9 cellular contexts compared by ENCODE assay signal in genomic region chr19:41398603-41399002, GRCh38. TPM values are rescaled to one million over a fixed set of nuclear protein-coding genes. Genes with fewer than 3 reads are reported as not detected.
A peak's percentile ranks its signal among the peaks of the same experiment; 100 is the strongest.
DNase-seq lines count a peak whose midpoint lies in the region; ATAC-seq, FAIRE-seq and TF ChIP-seq lines count a peak whose summit lies in the region.
"Had no signal": no experiment of that assay in that cellular context is flagged by ENCODE, and none has a peak within 500 bp of the region (broad histone marks: within the 10 kb centered on the region; RNA-seq: fewer than 3 reads in every experiment).

No MANE protein-coding gene starts in this region.

- H3K4me1 ChIP-seq in heart right ventricle (peaks cover 16 to 64% (median 45%) of the 10 kb centered on the region in 9 donors), K562 (replicated peaks in 1 of 2; ENCODE audit: control insufficient read depth in 2 of 2, insufficient read depth in 2 of 2, low read length in 2 of 2) (peaks cover 15 to 18% of the 10 kb centered on the region in 2 experiments; a peak in 4 of 5 replicates), mesendoderm (ENCODE audit: control insufficient read depth, low read depth, low read length) (no peaks in the 10 kb centered on the region), uterus (peaks cover 0 to 6% of the 10 kb centered on the region in 2 donors)

- peak overlapping the region; percentile 90 for H3K4me2 ChIP-seq in K562 (ENCODE audit: insufficient read depth, low read length)
- H3K4me2 ChIP-seq in mesendoderm (ENCODE audit: low read length): peak overlapping the region; percentile 81

- H3K79me2 ChIP-seq in K562 (ENCODE audit: control insufficient read depth, insufficient read depth, low read length): peaks cover 45% of the 10 kb centered on the region
- peaks cover 19% of the 10 kb centered on the region for H3K79me2 ChIP-seq in mesendoderm (ENCODE audit: control insufficient read depth, insufficient read depth, low read length)

- ATAC-seq in heart right ventricle (no peak), K562 (peak; percentile 22; the same call in 2 of the 3 replicates)

- no peak overlapping the region for H2BK15ac ChIP-seq in mesendoderm (replicated peaks; ENCODE audit: low read depth)

- H3K4me3 ChIP-seq in heart right ventricle (peak overlapping the region; percentile 58 to 96 (median 88)), K562 (peak overlapping the region; percentile 73), mesendoderm (ENCODE audit: low read length) (no peak overlapping the region), uterus (peak overlapping the region; percentile 89 to 98)

- H3K23ac ChIP-seq in mesendoderm (ENCODE audit: low read length): no peak overlapping the region

- H2AK5ac ChIP-seq in mesendoderm (ENCODE audit: low read length): no peak overlapping the region

- no peaks in the 10 kb centered on the region for H3K27me3 ChIP-seq in heart right ventricle
- H3K27me3 ChIP-seq in K562 (ENCODE audit: control insufficient read depth in 2 of 2, insufficient read depth in 2 of 2, low read length in 2 of 2): no peaks in the 10 kb centered on the region
- H3K27me3 ChIP-seq in mesendoderm (ENCODE audit: insufficient read depth, low read length, poor library complexity): no peaks in the 10 kb centered on the region
- no peaks in the 10 kb centered on the region for H3K27me3 ChIP-seq in uterus

- TF ChIP-seq POLR2A in K562 (conservative IDR thresholded peaks at IDR 0.05) (no peak), uterus (IDR thresholded peaks at IDR 0.05) (no peak)

- H3K9me3 ChIP-seq in heart right ventricle: no peaks in the 10 kb centered on the region
- H3K9me3 ChIP-seq in K562 (replicated peaks; ENCODE audit: control insufficient read depth, insufficient read depth, low read depth, low read length): no peaks in the 10 kb centered on the region
- no peaks in the 10 kb centered on the region for H3K9me3 ChIP-seq in uterus

- no peak overlapping the region for H3K4ac ChIP-seq in mesendoderm (ENCODE audit: low read depth, low read length)

- H3K56ac ChIP-seq in mesendoderm (ENCODE audit: low read length): no peak overlapping the region

- TF ChIP-seq RAD21 in K562 (CRISPR knock-in tag; conservative IDR thresholded peaks at IDR 0.05 in 1 of 2, IDR thresholded peaks at IDR 0.05 in 1 of 2): no peak

- H3K9me1 ChIP-seq in K562 (ENCODE audit: control insufficient read depth, insufficient read depth, low read length): no peaks in the 10 kb centered on the region

- in situ Hi-C loops in K562 (cut with MboI): no loop called here

- H3K36me3 ChIP-seq in heart right ventricle: peaks cover 0 to 25% (median 0%) of the 10 kb centered on the region in 9 donors
- H3K36me3 ChIP-seq in K562 (ENCODE audit: control insufficient read depth, insufficient read depth, low read length): peaks cover 9% of the 10 kb centered on the region; the same call in 1 of the 3 replicates
- H3K36me3 ChIP-seq in mesendoderm (ENCODE audit: control insufficient read depth, insufficient read depth, low read length): peaks cover 2% of the 10 kb centered on the region
- no peaks in the 10 kb centered on the region for H3K36me3 ChIP-seq in uterus

- no peak for DNase-seq in heart right ventricle
- DNase-seq in cardiac septum (ENCODE audit: low spot score): no peak
- peak in 1 of 4 experiments; percentile 38 for DNase-seq in K562 (ENCODE audit: extremely low read depth in 1 of 4, low spot score in 3 of 4)
- no peak for DNase-seq in mesendoderm
- DNase-seq in uterus: no peak
- no peak for DNase-seq in KG1 (lab: John Stamatoyannopoulos, UW)
- DNase-seq in RCC 7860 (ENCODE audit: low spot score): no peak
- no peak for DNase-seq in superior temporal gyrus (ENCODE audit: extremely low spot score)

- H3K79me1 ChIP-seq in mesendoderm (ENCODE audit: low read length): peaks cover 15% of the 10 kb centered on the region

- no peak overlapping the region for H2BK5ac ChIP-seq in mesendoderm (ENCODE audit: low read length)

- intact Hi-C loops in heart right ventricle (cut with DNase I): loop anchor here in 5 of 10 donors (5.0 kb wide), 3 partner anchors 34 to 44 kb away; partner anchors contain the start of genes DMAC2 (in 2 of the 5) and ERICH4 (in 1 of the 5)
- intact Hi-C loops in cardiac septum (cut with DNase I): loop anchor here (5.0 kb wide), 1 partner anchor 36 kb away; the partner anchor contains the start of gene B9D2
- intact Hi-C loops in K562 (cut with micrococcal nuclease): loop anchor here (5.0 kb wide), 1 partner anchor 34 kb away; no protein-coding TSS in a partner anchor
- intact Hi-C loops in uterus (cut with DNase I; ENCODE audit: low total_unique reads): no loop called here

- 32 to 39% methylated on average over 3 of the region's 3 CpGs for WGBS in heart right ventricle, 2 donors
- 3% methylated on average over 3 of the region's 3 CpGs for WGBS in K562 (ENCODE audit: insufficient coverage, low coverage, missing lambda C conversion rate)
- WGBS in mesendoderm (ENCODE audit: extremely low coverage, insufficient coverage, low lambda C conversion rate): no CpG with 5 or more reads among the region's 3 CpGs

- no peak for TF ChIP-seq CTCF in heart right ventricle (IDR thresholded peaks at IDR 0.05)
- TF ChIP-seq CTCF in K562 (IDR thresholded peaks at IDR 0.05 in 2 of 3, conservative IDR thresholded peaks at IDR 0.05 in 1 of 3; ENCODE audit: insufficient read depth in 2 of 3, low read depth in 1 of 3, low read length in 3 of 3): no peak
- no peak for TF ChIP-seq CTCF in uterus (IDR thresholded peaks at IDR 0.05)

- no peak overlapping the region for H2AFZ ChIP-seq in K562 (ENCODE audit: low read depth, low read length)

- H4K8ac ChIP-seq in mesendoderm (ENCODE audit: low read depth, low read length): no peak overlapping the region

- POLR2A ChIA-PET in K562 (lab: Yijun Ruan, JAX): interaction anchor here (0.7 to 1.6 kb wide), 6 partner anchors 9 to 41 kb away, joined by 3 to 12 read pairs (median 5); partner anchors contain the start of genes B9D2 and DMAC2

- BruUV-seq in K562 (replicated peaks; lab: Mats Ljungman, UMichigan): no TSS peak

- no peak overlapping the region for H3K18ac ChIP-seq in mesendoderm (ENCODE audit: low read length)

- FAIRE-seq in K562 (lab: Jason Lieb, UNC) (peak; percentile 32), RCC 7860 (lab: Jason Lieb, UNC) (no peak)
- FAIRE-seq: colon had no signal

- no peak for TF ChIP-seq EP300 in K562 (IDR thresholded peaks at IDR 0.05; ENCODE audit: low read length)

- no peaks in the 10 kb centered on the region for H4K20me1 ChIP-seq in K562 (replicated peaks; ENCODE audit: control insufficient read depth, insufficient read depth, low read length)

- CTCF ChIA-PET in K562 (lab: Yijun Ruan, JAX; ENCODE audit: low intra/inter-chr PET ratio): no interaction called here

- H3K27ac ChIP-seq in heart right ventricle (peak overlapping the region in 6 of 10 donors; percentile 79 to 95 (median 92)), K562 (ENCODE audit: extremely low read depth, low read depth, low read length) (peak overlapping the region; percentile 95; the same call in 1 of the 3 replicates), mesendoderm (ENCODE audit: low read depth, low read length) (no peak overlapping the region), uterus (peak overlapping the region in 1 of 2 donors; percentile 12)

- no peak overlapping the region for H2BK120ac ChIP-seq in mesendoderm (ENCODE audit: low read depth, low read length)

- no peak overlapping the region for H4K5ac ChIP-seq in mesendoderm (ENCODE audit: low read length)

- H3K9ac ChIP-seq in K562 (ENCODE audit: insufficient read depth in 1 of 2, low read depth in 2 of 2, low read length in 2 of 2) (peak overlapping the region; percentile 3 to 92; a peak in 3 of 4 replicates), mesendoderm (ENCODE audit: low read length) (peak overlapping the region; percentile 96)

RNA-seq across cellular contexts. Expression of gene BCKDHA, which starts 1.0 kb away (rescaled TPM):
- total RNA-seq in heart right ventricle (10 to 100 TPM; 35.5 to 63.0 (median 42.5) TPM), cardiac septum (36.9 TPM), K562 (2014; rRNA removed) (44.5 and 52.5 TPM in 2 replicates), K562 (2014; rRNA removed; fragmentation: Illumina TruSeq; extraction: Trizol) (2.0 and 4.8 TPM in 2 replicates), K562 (2015; rRNA removed; fragmentation: Illumina TruSeq; extraction: Trizol) (10.6 and 14.0 TPM in 2 replicates), K562 (2021) (14.6 and 16.6 TPM in 2 replicates), uterus (10 to 100 TPM; 18.2 to 36.7 (median 21.6) TPM)
- polyA plus RNA-seq in heart right ventricle (10 to 100 TPM; 19.5 to 74.6 TPM), K562 (2011; rRNA removed) (14.1 and 30.0 TPM in 2 replicates), K562 (2014; fragmentation: Illumina TruSeq; extraction: Trizol) (24.0 and 28.8 TPM in 2 replicates), K562 (2014; fragmentation: Nextera tagmentation; extraction: Ambion mirVana) (1 to 10 TPM; 4.5 to 6.4 TPM), K562 (2014; rRNA removed) (23.0 and 26.9 TPM in 2 replicates)
- 10.6 and 34.3 TPM in 2 replicates for total RNA-seq in K562 (2011; cell fraction: chromatin; rRNA removed; ENCODE audit: low replicate concordance)
- total RNA-seq in K562 (2011; cell fraction: nucleolus; rRNA removed): 28.8 and 36.0 TPM in 2 replicates
- total RNA-seq in K562 (2011; cell fraction: nucleoplasm; rRNA removed): 11.3 and 14.4 TPM in 2 replicates
- polyA plus RNA-seq in K562 (2011; cell fraction: cytosol; rRNA removed): 42.6 and 93.8 TPM in 2 replicates
- 46.1 and 46.4 TPM in 2 replicates for polyA plus RNA-seq in K562 (2011; cell fraction: nucleus; rRNA removed)
- 18.7 and 29.6 TPM in 2 replicates for polyA plus RNA-seq in K562 (2012)
- 6.4 and 7.1 TPM in 2 replicates for polyA minus RNA-seq in K562 (2011; rRNA and poly(A)+ RNA removed)
- polyA minus RNA-seq in K562 (2011; cell fraction: cytosol; rRNA and poly(A)+ RNA removed): 22.1 and 33.9 TPM in 2 replicates
- polyA minus RNA-seq in K562 (2011; cell fraction: nucleus; rRNA and poly(A)+ RNA removed): 11.6 and 15.8 TPM in 2 replicates
- 22.8 TPM for polyA plus RNA-seq in mesendoderm (2013, experiment 1 of 2)
- polyA plus RNA-seq in mesendoderm (2013, experiment 2 of 2): 22.6 TPM

RNA-seq across cellular contexts. Expression of gene EXOSC5, which starts 1.4 kb away (rescaled TPM):
- total RNA-seq in heart right ventricle (10 to 100 TPM; 10.6 to 17.8 (median 13.6) TPM), cardiac septum (9.0 TPM), K562 (2014; rRNA removed) (37.8 and 47.1 TPM in 2 replicates), K562 (2014; rRNA removed; fragmentation: Illumina TruSeq; extraction: Trizol) (8.6 and 10.9 TPM in 2 replicates), K562 (2015; rRNA removed; fragmentation: Illumina TruSeq; extraction: Trizol) (32.5 and 35.0 TPM in 2 replicates), K562 (2021) (59.7 and 66.0 TPM in 2 replicates), uterus (10 to 100 TPM in 1 of 4 donors, 1 to 10 TPM in 3; 1.5 to 11.4 (median 4.5) TPM)
- polyA plus RNA-seq in heart right ventricle (10 to 100 TPM; 17.1 to 43.8 TPM), K562 (2011; rRNA removed) (43.3 and 53.6 TPM in 2 replicates), K562 (2014; fragmentation: Illumina TruSeq; extraction: Trizol) (22.3 and 47.3 TPM in 2 replicates), K562 (2014; fragmentation: Nextera tagmentation; extraction: Ambion mirVana) (10 to 100 TPM; 15.1 to 41.8 TPM), K562 (2014; rRNA removed) (75.5 and 76.1 TPM in 2 replicates)
- 10.4 and 27.0 TPM in 2 replicates for total RNA-seq in K562 (2011; cell fraction: chromatin; rRNA removed; ENCODE audit: low replicate concordance)
- total RNA-seq in K562 (2011; cell fraction: nucleolus; rRNA removed): 28.7 and 35.4 TPM in 2 replicates
- total RNA-seq in K562 (2011; cell fraction: nucleoplasm; rRNA removed): 18.0 and 19.2 TPM in 2 replicates
- polyA plus RNA-seq in K562 (2011; cell fraction: cytosol; rRNA removed): 64.2 and 117 TPM in 2 replicates
- 33.3 and 35.8 TPM in 2 replicates for polyA plus RNA-seq in K562 (2011; cell fraction: nucleus; rRNA removed)
- polyA plus RNA-seq in K562 (2012): 51.8 and 96.9 TPM in 2 replicates
- 8.8 and 12.2 TPM in 2 replicates for polyA minus RNA-seq in K562 (2011; rRNA and poly(A)+ RNA removed)
- polyA minus RNA-seq in K562 (2011; cell fraction: cytosol; rRNA and poly(A)+ RNA removed): 19.4 and 42.8 TPM in 2 replicates
- polyA minus RNA-seq in K562 (2011; cell fraction: nucleus; rRNA and poly(A)+ RNA removed): 10.1 and 11.0 TPM in 2 replicates
- polyA plus RNA-seq in mesendoderm (2013, experiment 1 of 2): 47.7 TPM
- 46.1 TPM for polyA plus RNA-seq in mesendoderm (2013, experiment 2 of 2)

RNA-seq across cellular contexts. Expression of gene TMEM91, which starts 22.3 kb away (rescaled TPM):
- total RNA-seq in heart right ventricle: 1 to 10 TPM; 1.2 to 4.7 (median 2.0) TPM
- 10 to 100 TPM in 1 of 2 donors, 1 to 10 TPM in 1; 3.8 to 11.3 TPM for polyA plus RNA-seq in heart right ventricle
- total RNA-seq in cardiac septum: 2.9 TPM
- total RNA-seq in K562 (2011; cell fraction: chromatin; rRNA removed; ENCODE audit: low replicate concordance): 24.4 and 50.0 TPM in 2 replicates
- total RNA-seq in K562 (2011; cell fraction: nucleolus; rRNA removed): 29.5 and 29.9 TPM in 2 replicates
- 34.4 and 41.6 TPM in 2 replicates for total RNA-seq in K562 (2011; cell fraction: nucleoplasm; rRNA removed)
- total RNA-seq in K562 (2014; rRNA removed): 2.8 and 4.3 TPM in 2 replicates
- 1.5 and 1.6 TPM in 2 replicates for total RNA-seq in K562 (2014; rRNA removed; fragmentation: Illumina TruSeq; extraction: Trizol)
- 1.7 and 1.8 TPM in 2 replicates for total RNA-seq in K562 (2015; rRNA removed; fragmentation: Illumina TruSeq; extraction: Trizol)
- 2.3 and 2.7 TPM in 2 replicates for total RNA-seq in K562 (2021)
- 3.0 and 3.9 TPM in 2 replicates for polyA plus RNA-seq in K562 (2011; rRNA removed)
- polyA plus RNA-seq in K562 (2011; cell fraction: cytosol; rRNA removed): 2.3 and 3.1 TPM in 2 replicates
- polyA plus RNA-seq in K562 (2011; cell fraction: nucleus; rRNA removed): 18.6 and 23.2 TPM in 2 replicates
- polyA plus RNA-seq in K562 (2012): 2.8 and 6.9 TPM in 2 replicates
- 3.0 and 3.1 TPM in 2 replicates for polyA plus RNA-seq in K562 (2014; fragmentation: Illumina TruSeq; extraction: Trizol)
- 1 to 10 TPM; 1.2 to 1.8 TPM for polyA plus RNA-seq in K562 (2014; fragmentation: Nextera tagmentation; extraction: Ambion mirVana)
- polyA plus RNA-seq in K562 (2014; rRNA removed): 3.1 and 5.2 TPM in 2 replicates
- 1.9 and 2.4 TPM in 2 replicates for polyA minus RNA-seq in K562 (2011; rRNA and poly(A)+ RNA removed)
- 2.0 and 3.7 TPM in 2 replicates for polyA minus RNA-seq in K562 (2011; cell fraction: cytosol; rRNA and poly(A)+ RNA removed)
- 5.4 and 6.3 TPM in 2 replicates for polyA minus RNA-seq in K562 (2011; cell fraction: nucleus; rRNA and poly(A)+ RNA removed)
- 3.0 TPM for polyA plus RNA-seq in mesendoderm (2013, experiment 1 of 2)
- 2.9 TPM for polyA plus RNA-seq in mesendoderm (2013, experiment 2 of 2)
- total RNA-seq in uterus: 10 to 100 TPM in 2 of 4 donors, 1 to 10 TPM in 2; 7.1 to 28.1 (median 10.9) TPM

RNA-seq across cellular contexts. Expression of gene B3GNT8, which starts 28.6 kb away (rescaled TPM):
- 10 to 100 TPM in 2 of 10 donors, 1 to 10 TPM in 8; 6.2 to 11.7 (median 8.8) TPM for total RNA-seq in heart right ventricle
- polyA plus RNA-seq in heart right ventricle: 10 to 100 TPM in 1 of 2 donors, 1 to 10 TPM in 1; 3.3 to 13.3 TPM
- total RNA-seq in cardiac septum: 3.9 TPM
- 0.35 and 1.2 TPM in 2 replicates for total RNA-seq in K562 (2011; cell fraction: chromatin; rRNA removed; ENCODE audit: low replicate concordance)
- 2.5 and 3.7 TPM in 2 replicates for total RNA-seq in K562 (2011; cell fraction: nucleolus; rRNA removed)
- total RNA-seq in K562 (2011; cell fraction: nucleoplasm; rRNA removed): 0.66 TPM in 1 of 2 replicates, not detected in the other
- 1.00 and 2.3 TPM in 2 replicates for total RNA-seq in K562 (2014; rRNA removed)
- total RNA-seq in K562 (2014; rRNA removed; fragmentation: Illumina TruSeq; extraction: Trizol): not detected in 2 replicates
- 0.83 and 0.90 TPM in 2 replicates for total RNA-seq in K562 (2015; rRNA removed; fragmentation: Illumina TruSeq; extraction: Trizol)
- total RNA-seq in K562 (2021): 2.9 and 3.4 TPM in 2 replicates
- polyA plus RNA-seq in K562 (2011; rRNA removed): 0.23 and 0.35 TPM in 2 replicates
- 0.18 and 0.86 TPM in 2 replicates for polyA plus RNA-seq in K562 (2011; cell fraction: cytosol; rRNA removed)
- 0.25 and 0.50 TPM in 2 replicates for polyA plus RNA-seq in K562 (2011; cell fraction: nucleus; rRNA removed)
- polyA plus RNA-seq in K562 (2012): 2.8 and 5.4 TPM in 2 replicates
- 0.21 and 2.0 TPM in 2 replicates for polyA plus RNA-seq in K562 (2014; fragmentation: Illumina TruSeq; extraction: Trizol)
- under 1 TPM in 1 of 2 experiments, not detected in 1; 0.11 TPM for polyA plus RNA-seq in K562 (2014; fragmentation: Nextera tagmentation; extraction: Ambion mirVana)
- 0.65 and 1.3 TPM in 2 replicates for polyA plus RNA-seq in K562 (2014; rRNA removed)
- polyA minus RNA-seq in K562 (2011; rRNA and poly(A)+ RNA removed): 0.09 and 0.28 TPM in 2 replicates
- polyA minus RNA-seq in K562 (2011; cell fraction: cytosol; rRNA and poly(A)+ RNA removed): 1.8 TPM in 1 of 2 replicates, not detected in the other
- 0.67 and 0.81 TPM in 2 replicates for polyA minus RNA-seq in K562 (2011; cell fraction: nucleus; rRNA and poly(A)+ RNA removed)
- 1.7 TPM for polyA plus RNA-seq in mesendoderm (2013, experiment 1 of 2)
- polyA plus RNA-seq in mesendoderm (2013, experiment 2 of 2): 1.3 TPM
- total RNA-seq in uterus: 10 to 100 TPM in 1 of 4 donors, 1 to 10 TPM in 1, under 1 TPM in 1, not detected in 1; 0.83 to 14.1 (median 3.4) TPM

RNA-seq across cellular contexts. Expression of gene B9D2, which starts 34.7 kb away (rescaled TPM):
- 1 to 10 TPM in 9 of 10 donors, under 1 TPM in 1; 1.00 to 5.8 (median 2.3) TPM for total RNA-seq in heart right ventricle
- 10 to 100 TPM in 1 of 2 donors, 1 to 10 TPM in 1; 2.5 to 12.6 TPM for polyA plus RNA-seq in heart right ventricle
- 1.9 TPM for total RNA-seq in cardiac septum
- total RNA-seq in K562 (2011; cell fraction: chromatin; rRNA removed; ENCODE audit: low replicate concordance): 2.5 and 4.1 TPM in 2 replicates
- 2.6 and 4.3 TPM in 2 replicates for total RNA-seq in K562 (2011; cell fraction: nucleolus; rRNA removed)
- total RNA-seq in K562 (2011; cell fraction: nucleoplasm; rRNA removed): 2.5 and 2.7 TPM in 2 replicates
- total RNA-seq in K562 (2014; rRNA removed): 3.5 and 6.7 TPM in 2 replicates
- 0.54 and 1.6 TPM in 2 replicates for total RNA-seq in K562 (2014; rRNA removed; fragmentation: Illumina TruSeq; extraction: Trizol)
- total RNA-seq in K562 (2015; rRNA removed; fragmentation: Illumina TruSeq; extraction: Trizol): 5.2 and 5.5 TPM in 2 replicates
- 6.0 and 6.9 TPM in 2 replicates for total RNA-seq in K562 (2021)
- 2.8 and 5.8 TPM in 2 replicates for polyA plus RNA-seq in K562 (2011; rRNA removed)
- 5.3 and 10.7 TPM in 2 replicates for polyA plus RNA-seq in K562 (2011; cell fraction: cytosol; rRNA removed)
- polyA plus RNA-seq in K562 (2011; cell fraction: nucleus; rRNA removed): 5.0 and 5.1 TPM in 2 replicates
- 9.2 and 11.3 TPM in 2 replicates for polyA plus RNA-seq in K562 (2012)
- polyA plus RNA-seq in K562 (2014; fragmentation: Illumina TruSeq; extraction: Trizol): 2.2 and 3.4 TPM in 2 replicates
- 1 to 10 TPM in 1 of 2 experiments, under 1 TPM in 1; 0.83 to 1.4 TPM for polyA plus RNA-seq in K562 (2014; fragmentation: Nextera tagmentation; extraction: Ambion mirVana)
- 3.4 and 3.5 TPM in 2 replicates for polyA plus RNA-seq in K562 (2014; rRNA removed)
- 0.69 and 0.84 TPM in 2 replicates for polyA minus RNA-seq in K562 (2011; rRNA and poly(A)+ RNA removed)
- polyA minus RNA-seq in K562 (2011; cell fraction: cytosol; rRNA and poly(A)+ RNA removed): 2.3 and 2.5 TPM in 2 replicates
- polyA minus RNA-seq in K562 (2011; cell fraction: nucleus; rRNA and poly(A)+ RNA removed): 1.9 and 2.3 TPM in 2 replicates
- 3.4 TPM for polyA plus RNA-seq in mesendoderm (2013, experiment 1 of 2)
- 3.5 TPM for polyA plus RNA-seq in mesendoderm (2013, experiment 2 of 2)
- 1 to 10 TPM in 2 of 4 donors, under 1 TPM in 1, not detected in 1; 0.29 to 6.2 (median 3.5) TPM for total RNA-seq in uterus
